Comparison of ENCODE assay signal across 29 cellular contexts in genomic region chrX:75887833-75888232, GRCh38.
"Had no signal": no experiment of that assay in that cellular context is flagged by ENCODE, and none has a peak within 500 bp of the region (broad histone marks: within the 10 kb centered on the region; RNA-seq: fewer than 3 reads in every experiment).

No MANE protein-coding gene starts in this region.

- H3K4me3 Mint-ChIP-seq: naive thymus-derived CD4-positive, alpha-beta T cell; natural killer cell; nephron; neural progenitor cell; stimulated activated effector memory CD8-positive, alpha-beta T cell treated with anti-CD3 and anti-CD28 coated beads, Interleukin-12 subunit alpha, Interleukin-12 subunit beta, amount 100 ng/mL, for 72 hours; stimulated activated naive B cell treated with anti-CD40 and anti-IgM and Interleukin-4, amounts not matched to agents 10 μg/mL and 1 μg/mL and 100 μg/mL, for 72 hours; stimulated activated naive CD8-positive, alpha-beta T cell treated with anti-CD3 and anti-CD28 coated beads, Interleukin-15, Interleukin-2, amounts not matched to agents 100 ng/mL and 50 ng/mL, for 24 hours; type B pancreatic cell had no signal

- H3K79me2 ChIP-seq: parathyroid adenoma had no signal

- H3K9me3 ChIP-seq: ovary, prostate gland, right atrium auricular region, right lobe of liver, sigmoid colon, suprapubic skin, testis, tibial artery, transverse colon, upper lobe of right lung, uterus had no signal

- H3K36me3 Mint-ChIP-seq: naive thymus-derived CD4-positive, alpha-beta T cell; natural killer cell; neural progenitor cell; stimulated activated effector memory CD8-positive, alpha-beta T cell treated with anti-CD3 and anti-CD28 coated beads, Interleukin-12 subunit alpha, Interleukin-12 subunit beta, amount 100 ng/mL, for 72 hours; stimulated activated naive B cell treated with anti-CD40 and anti-IgM and Interleukin-4, amounts not matched to agents 10 μg/mL and 1 μg/mL and 100 μg/mL, for 72 hours; type B pancreatic cell had no signal

- H3K4me2 ChIP-seq: neural progenitor cell had no signal

- H3K36me3 ChIP-seq: neural progenitor cell, ovary, prostate gland, right atrium auricular region, right lobe of liver, sigmoid colon, suprapubic skin, tibial artery, transverse colon, upper lobe of right lung, uterus had no signal

- H3K27me3 ChIP-seq: neural progenitor cell, ovary, right atrium auricular region, right lobe of liver, suprapubic skin, testis, tibial artery, transverse colon, upper lobe of right lung, uterus had no signal

- H3K27ac Mint-ChIP-seq: naive thymus-derived CD4-positive, alpha-beta T cell; natural killer cell; nephron; neural progenitor cell; stimulated activated effector memory CD8-positive, alpha-beta T cell treated with anti-CD3 and anti-CD28 coated beads, Interleukin-12 subunit alpha, Interleukin-12 subunit beta, amount 100 ng/mL, for 72 hours; stimulated activated naive B cell treated with anti-CD40 and anti-IgM and Interleukin-4, amounts not matched to agents 10 μg/mL and 1 μg/mL and 100 μg/mL, for 72 hours; stimulated activated naive CD8-positive, alpha-beta T cell treated with anti-CD3 and anti-CD28 coated beads, Interleukin-15, Interleukin-2, amounts not matched to agents 100 ng/mL and 50 ng/mL, for 24 hours; type B pancreatic cell had no signal

- H2AFZ ChIP-seq: neural progenitor cell, parathyroid adenoma had no signal

- H3K4me1 Mint-ChIP-seq: naive thymus-derived CD4-positive, alpha-beta T cell; natural killer cell; nephron; stimulated activated effector memory CD8-positive, alpha-beta T cell treated with anti-CD3 and anti-CD28 coated beads, Interleukin-12 subunit alpha, Interleukin-12 subunit beta, amount 100 ng/mL, for 72 hours; stimulated activated naive B cell treated with anti-CD40 and anti-IgM and Interleukin-4, amounts not matched to agents 10 μg/mL and 1 μg/mL and 100 μg/mL, for 72 hours had no signal

- H3K9me3 Mint-ChIP-seq: naive thymus-derived CD4-positive, alpha-beta T cell; natural killer cell; neural progenitor cell; stimulated activated effector memory CD8-positive, alpha-beta T cell treated with anti-CD3 and anti-CD28 coated beads, Interleukin-12 subunit alpha, Interleukin-12 subunit beta, amount 100 ng/mL, for 72 hours; stimulated activated naive B cell treated with anti-CD40 and anti-IgM and Interleukin-4, amounts not matched to agents 10 μg/mL and 1 μg/mL and 100 μg/mL, for 72 hours; stimulated activated naive CD8-positive, alpha-beta T cell treated with anti-CD3 and anti-CD28 coated beads, Interleukin-15, Interleukin-2, amounts not matched to agents 100 ng/mL and 50 ng/mL, for 24 hours; type B pancreatic cell had no signal

- H3K4me3 ChIP-seq: neural progenitor cell, ovary, prostate gland, right atrium auricular region, right lobe of liver, sigmoid colon, suprapubic skin, testis, tibial artery, transverse colon, upper lobe of right lung, uterus had no signal

- DNase-seq: naive thymus-derived CD4-positive, alpha-beta T cell; natural killer cell; occipital lobe; ovary; retina; right lobe of liver; sigmoid colon; small intestine; stimulated activated CD4-positive, alpha-beta T cell treated with anti-CD3 and anti-CD28 coated beads, Interleukin-15, amount 100 ng/mL, for 24 hours; stimulated activated CD4-positive, alpha-beta T cell treated with anti-CD3 and anti-CD28 coated beads, Interleukin-2, amount 100 ng/mL, for 24 hours; stimulated activated CD4-positive, alpha-beta T cell treated with anti-CD3 and anti-CD28 coated beads, Interleukin-2, amount 100 ng/mL, for 48 hours; stimulated activated CD4-positive, alpha-beta T cell treated with anti-CD3 and anti-CD28 coated beads, Interleukin-4, amount 100 ng/mL, for 24 hours; stimulated activated naive B cell treated with anti-CD40 and anti-IgM and Interleukin-4, amounts not matched to agents 10 μg/mL and 1 μg/mL and 100 μg/mL, for 72 hours; stimulated activated naive CD4-positive, alpha-beta T cell treated with Interleukin-2 at 50 U/mL for 16 hours; substantia nigra; testis; tibial artery; transverse colon; upper lobe of right lung had no signal

- H3K9ac ChIP-seq: neural progenitor cell, parathyroid adenoma had no signal

- ATAC-seq: naive thymus-derived CD4-positive, alpha-beta T cell; natural killer cell; right lobe of liver; stimulated activated effector memory CD8-positive, alpha-beta T cell treated with anti-CD3 and anti-CD28 coated beads, Interleukin-12 subunit alpha, Interleukin-12 subunit beta, amount 100 ng/mL, for 72 hours; stimulated activated naive B cell treated with anti-CD40 and anti-IgM and Interleukin-4, amounts not matched to agents 10 μg/mL and 1 μg/mL and 100 μg/mL, for 72 hours; upper lobe of right lung had no signal

- H3K27ac ChIP-seq: neural progenitor cell, ovary, parathyroid adenoma, prostate gland, right atrium auricular region, right lobe of liver, sigmoid colon, suprapubic skin, testis, tibial artery, transverse colon, upper lobe of right lung, uterus had no signal

- H3K4me1 ChIP-seq: neural progenitor cell, parathyroid adenoma, prostate gland, right atrium auricular region, right lobe of liver, sigmoid colon, suprapubic skin, testis, tibial artery, transverse colon, upper lobe of right lung, uterus had no signal

- H3K27me3 Mint-ChIP-seq: stimulated activated naive B cell treated with anti-CD40 and anti-IgM and Interleukin-4, amounts not matched to agents 10 μg/mL and 1 μg/mL and 100 μg/mL, for 72 hours; stimulated activated naive CD8-positive, alpha-beta T cell treated with anti-CD3 and anti-CD28 coated beads, Interleukin-15, Interleukin-2, amounts not matched to agents 100 ng/mL and 50 ng/mL, for 24 hours; type B pancreatic cell had no signal
